Comparison of ENCODE assay signal across 8 cellular contexts in the genomic region with DNA sequence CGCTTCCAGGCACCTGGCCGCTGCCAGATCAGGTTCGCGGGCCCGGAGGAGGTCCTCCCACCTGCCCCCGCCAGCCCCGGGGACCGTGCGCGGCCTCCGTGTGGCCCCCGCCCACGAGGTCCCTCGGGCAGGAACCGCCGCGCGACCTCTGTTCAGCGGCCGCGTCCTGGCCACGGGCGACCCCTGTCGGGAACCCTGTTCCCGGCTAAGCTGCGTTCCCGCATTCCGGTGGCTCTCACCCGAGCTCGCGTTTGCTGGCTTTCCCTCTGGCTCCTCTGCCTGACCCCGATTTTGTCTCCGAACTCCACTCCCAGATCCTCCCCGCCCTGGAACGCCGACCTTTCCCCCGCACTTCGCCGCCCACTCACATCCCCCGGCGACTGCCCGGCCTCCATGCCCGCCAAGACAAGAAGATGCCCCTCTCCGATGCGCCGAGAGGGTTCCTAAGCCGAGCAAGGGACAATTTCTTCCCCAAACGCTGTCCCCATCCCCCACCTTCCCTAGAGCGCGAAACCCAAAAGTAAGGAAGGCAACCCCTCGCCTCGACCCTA. TPM values are rescaled to one million over a fixed set of nuclear protein-coding genes. Genes with fewer than 3 reads are reported as not detected.
DNase-seq lines count a peak whose midpoint lies in the region; ATAC-seq and TF ChIP-seq lines count a peak whose summit lies in the region.

No MANE protein-coding gene starts in this region.

- H3K27ac ChIP-seq in KMS-11 (peak overlapping the region; percentile 88), mucosa of rectum (ENCODE audit: low read depth in 2 of 2, low read length in 2 of 2) (peak overlapping the region; percentile 48 to 49), suprapubic skin (peak overlapping the region; percentile 23)

- peak overlapping the region; percentile 94 for H3K4me3 Mint-ChIP-seq in activated CD8-positive, alpha-beta memory T cell treated with anti-CD3 and anti-CD28 coated beads, Interleukin-2, amount 10 ng/mL, durations not matched to agents 7 days and 5 days

- no peaks in the 10 kb centered on the region for H3K9me3 Mint-ChIP-seq in activated CD8-positive, alpha-beta memory T cell treated with anti-CD3 and anti-CD28 coated beads, Interleukin-2, amount 10 ng/mL, durations not matched to agents 7 days and 5 days (ENCODE audit: low read depth)

- H3K9ac ChIP-seq in KMS-11: peak overlapping the region; percentile 90
- peak overlapping the region; percentile 24 to 59 for H3K9ac ChIP-seq in mucosa of rectum (ENCODE audit: low read depth in 1 of 2, low read length in 2 of 2)

- ATAC-seq in GM18867 (IDR thresholded peaks at IDR 0.05; ENCODE audit: unreplicated experiment): peak; percentile 31
- peak; percentile 28 for ATAC-seq in activated CD8-positive, alpha-beta memory T cell treated with anti-CD3 and anti-CD28 coated beads, Interleukin-2, amount 10 ng/mL, durations not matched to agents 7 days and 5 days

- no peaks in the 10 kb centered on the region for H3K36me3 ChIP-seq in KMS-11 (ENCODE audit: insufficient read depth)
- H3K36me3 ChIP-seq in mucosa of rectum (ENCODE audit: control insufficient read depth in 2 of 2, insufficient read depth in 2 of 2, low read length in 2 of 2): no peaks in the 10 kb centered on the region
- H3K36me3 ChIP-seq in suprapubic skin: no peaks in the 10 kb centered on the region

- peak overlapping the region; percentile 99; the same call in 1 of the 2 replicates for H2AFZ ChIP-seq in KMS-11 (ENCODE audit: low read depth)

- H3K4me3 ChIP-seq in KMS-11 (IDR thresholded peaks at IDR 0.05; ENCODE audit: insufficient read depth, low read depth, low read length): peak overlapping the region; percentile 39
- H3K4me3 ChIP-seq in mucosa of rectum (ENCODE audit: low read length in 2 of 2): peak overlapping the region; percentile 64 to 72
- peak overlapping the region; percentile 77 for H3K4me3 ChIP-seq in suprapubic skin

- peaks cover 25% of the 10 kb centered on the region for H3K36me3 Mint-ChIP-seq in activated CD8-positive, alpha-beta memory T cell treated with anti-CD3 and anti-CD28 coated beads, Interleukin-2, amount 10 ng/mL, durations not matched to agents 7 days and 5 days

- H3K27ac Mint-ChIP-seq in activated CD8-positive, alpha-beta memory T cell treated with anti-CD3 and anti-CD28 coated beads, Interleukin-2, amount 10 ng/mL, durations not matched to agents 7 days and 5 days: peak overlapping the region; percentile 90

- H3K79me2 ChIP-seq in KMS-11 (ENCODE audit: insufficient read depth, low read depth): peaks cover 77% of the 10 kb centered on the region

- peak overlapping the region; percentile 61 for H3K4me2 ChIP-seq in KMS-11

- H3K4me1 ChIP-seq in KMS-11 (ENCODE audit: low read depth, poor library complexity, severe bottlenecking) (peaks cover 28% of the 10 kb centered on the region), mucosa of rectum (ENCODE audit: control insufficient read depth in 2 of 2, insufficient read depth in 2 of 2, low read length in 2 of 2) (peaks cover 0 to 2% of the 10 kb centered on the region in 2 donors), suprapubic skin (peaks cover 53% of the 10 kb centered on the region)

- H3K27me3 ChIP-seq in KMS-11 (ENCODE audit: insufficient read depth, low read depth) (no peaks in the 10 kb centered on the region), mucosa of rectum (ENCODE audit: control insufficient read depth in 2 of 2, insufficient read depth in 2 of 2, low read length in 2 of 2) (peaks cover 3 to 4% of the 10 kb centered on the region in 2 donors), suprapubic skin (peaks cover 63% of the 10 kb centered on the region)

- CTCF ChIA-PET in activated CD8-positive, alpha-beta memory T cell treated with anti-CD3 and anti-CD28 coated beads, Interleukin-2, amount 10 ng/mL, durations not matched to agents 7 days and 5 days (lab: Charles Lee): interaction anchor here (0.9 to 7.3 kb wide), 7 partner anchors 38 to 488 kb away, joined by 3 to 82 read pairs (median 7); no protein-coding TSS in a partner anchor

- peaks cover 18% of the 10 kb centered on the region for H3K27me3 Mint-ChIP-seq in activated CD8-positive, alpha-beta memory T cell treated with anti-CD3 and anti-CD28 coated beads, Interleukin-2, amount 10 ng/mL, durations not matched to agents 7 days and 5 days

- H3K9me3 ChIP-seq in mucosa of rectum (ENCODE audit: control insufficient read depth in 2 of 2, low read length in 2 of 2) (no peaks in the 10 kb centered on the region), suprapubic skin (no peaks in the 10 kb centered on the region)

- TF ChIP-seq CTCF in KMS-11 (conservative IDR thresholded peaks at IDR 0.05; ENCODE audit: low read depth, low read length) (peak; percentile 31; the same call in 1 of the 2 replicates), suprapubic skin (IDR thresholded peaks at IDR 0.05) (peak in 1 of 2 donors; percentile 37)

- peaks cover 27% of the 10 kb centered on the region for H4K20me1 ChIP-seq in KMS-11 (ENCODE audit: insufficient read depth)

- no peak for TF ChIP-seq EP300 in suprapubic skin (IDR thresholded peaks at IDR 0.05)

- H3K4me1 Mint-ChIP-seq in activated CD8-positive, alpha-beta memory T cell treated with anti-CD3 and anti-CD28 coated beads, Interleukin-2, amount 10 ng/mL, durations not matched to agents 7 days and 5 days: peaks cover 62% of the 10 kb centered on the region

- TF ChIP-seq POLR2A in erythroblast (IDR thresholded peaks at IDR 0.05; ENCODE audit: low read length): no peak
- TF ChIP-seq POLR2A in suprapubic skin (IDR thresholded peaks at IDR 0.05): no peak

- under 1% methylated on average over 48 of the region's 52 CpGs for WGBS in suprapubic skin

- DNase-seq in activated CD8-positive, alpha-beta memory T cell treated with anti-CD3 and anti-CD28 coated beads, Interleukin-2, amount 10 ng/mL, durations not matched to agents 7 days and 5 days: peak; percentile 63
- DNase-seq in erythroblast (lab: John Stamatoyannopoulos, UW) (peak; percentile 48 to 57), suprapubic skin (ENCODE audit: low spot score in 2 of 2) (peak in 1 of 2 donors; percentile 80), retina (no peak)
- no peak for DNase-seq in effector CD4-positive, alpha-beta T cell

RNA-seq across cellular contexts. Expression of a gene that starts 2.3 kb away (rescaled TPM):
- 10 to 100 TPM; 49.5 to 69.0 TPM for total RNA-seq in activated CD8-positive, alpha-beta memory T cell treated with anti-CD3 and anti-CD28 coated beads, Interleukin-2, amount 10 ng/mL, durations not matched to agents 7 days and 5 days
- 1 to 10 TPM; 1.2 to 5.5 (median 3.2) TPM for total RNA-seq in suprapubic skin

Comparison
In these comparisons a context has a peak if more than half of its experiments do, and no peak if none do; other contexts are left out.
1. H3K27ac ChIP-seq: peak in every context shown above with its lines; median percentile 88 in KMS-11; 48 in mucosa of rectum; 23 in suprapubic skin.
2. DNase-seq: peak in activated CD8-positive, alpha-beta memory T cell treated with anti-CD3 and anti-CD28 coated beads, Interleukin-2, amount 10 ng/mL, durations not matched to agents 7 days and 5 days (single experiment) and erythroblast (2 of 2); none in effector CD4-positive, alpha-beta T cell (single experiment) and retina (single experiment).
3. RNA of a gene that starts 2.3 kb away (total RNA-seq): 49.5 to 69.0 TPM in activated CD8-positive, alpha-beta memory T cell treated with anti-CD3 and anti-CD28 coated beads, Interleukin-2, amount 10 ng/mL, durations not matched to agents 7 days and 5 days; 1.2 to 5.5 TPM in suprapubic skin; every median in the first group is over 4 times any median in the second.
4. Peak in every context shown above with its lines, with median percentiles within 50 percentile points of each other: H3K4me3 ChIP-seq.